8 cellular contexts compared by ENCODE assay signal in the genomic region with DNA sequence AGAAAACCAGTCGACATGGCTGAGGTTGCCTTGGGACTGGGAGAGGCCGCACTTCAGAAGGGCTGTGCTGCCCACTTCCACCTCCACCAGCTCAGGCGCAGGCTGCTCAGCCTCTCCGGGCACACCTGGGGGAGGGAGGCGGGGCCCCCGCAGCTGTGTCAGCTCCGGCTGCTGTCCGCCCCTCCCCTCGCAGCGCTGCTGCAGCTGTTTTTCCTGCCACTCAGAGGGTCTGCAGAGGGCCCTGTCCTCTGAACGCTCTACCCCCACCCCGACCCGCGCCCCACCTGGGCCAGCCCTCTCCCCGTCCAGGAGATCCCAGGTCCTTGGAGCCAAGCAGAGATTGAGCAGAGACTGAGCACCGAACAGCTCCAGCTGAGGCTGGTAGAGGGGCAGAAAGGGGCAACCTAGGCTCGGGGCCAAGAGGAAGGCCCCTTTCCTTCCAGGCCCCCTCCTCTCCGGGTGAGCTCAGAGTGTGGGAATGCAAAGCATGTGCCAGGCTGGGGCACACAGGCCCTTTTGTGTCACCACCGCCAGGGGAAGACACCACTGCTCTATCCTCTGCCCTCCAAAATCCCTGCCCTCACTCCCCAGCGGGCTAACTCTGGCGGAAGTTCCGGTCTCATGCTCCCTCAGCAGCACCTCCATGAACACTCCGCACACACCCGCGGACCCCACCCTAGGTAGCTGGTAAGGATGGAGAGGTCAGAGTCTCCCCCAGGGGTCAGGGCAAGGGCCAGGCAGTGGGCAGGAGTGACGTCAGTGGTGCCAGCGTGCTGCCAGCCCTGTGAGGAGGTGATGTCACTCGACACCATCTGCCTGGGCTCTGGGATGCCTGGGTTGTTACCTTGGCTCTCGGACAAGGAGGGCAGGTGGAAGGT. TPM values are rescaled to one million over a fixed set of nuclear protein-coding genes. Genes with fewer than 3 reads are reported as not detected.
DNase-seq lines count a peak whose midpoint lies in the region; ATAC-seq and TF ChIP-seq lines count a peak whose summit lies in the region.

No MANE protein-coding gene starts in this region.

- H3K4me3 ChIP-seq in HL-60 (replicated peaks; ENCODE audit: insufficient read depth, low read length), result peak overlapping the region; percentile 19

- H3K27ac Mint-ChIP-seq in stimulated activated naive CD8-positive, alpha-beta T cell treated with anti-CD3 and anti-CD28 coated beads, Interleukin-15, amount 100 ng/mL, for 72 hours, result peak overlapping the region; percentile 19 to 80

- peak; percentile 74 for ATAC-seq in stimulated activated naive CD8-positive, alpha-beta T cell treated with anti-CD3 and anti-CD28 coated beads, Interleukin-15, amount 100 ng/mL, for 72 hours
- ATAC-seq in HG02938 (IDR thresholded peaks at IDR 0.05; ENCODE audit: unreplicated experiment) (no peak), GM19023 (IDR thresholded peaks at IDR 0.05; ENCODE audit: unreplicated experiment) (no peak)

- peaks cover 39% of the 10 kb centered on the region for H3K27me3 ChIP-seq in HL-60 (ENCODE audit: insufficient read depth, poor library complexity, severe bottlenecking)

- H3K27ac ChIP-seq in HL-60 (replicated peaks) (no peak overlapping the region), VCaP (peak overlapping the region; percentile 78)

- no peaks in the 10 kb centered on the region for H3K9me3 Mint-ChIP-seq in stimulated activated naive CD8-positive, alpha-beta T cell treated with anti-CD3 and anti-CD28 coated beads, Interleukin-15, amount 100 ng/mL, for 72 hours

- H3K27me3 Mint-ChIP-seq in stimulated activated naive CD8-positive, alpha-beta T cell treated with anti-CD3 and anti-CD28 coated beads, Interleukin-15, amount 100 ng/mL, for 72 hours, result peaks cover 57% of the 10 kb centered on the region

- peak overlapping the region; percentile 80 to 88 for H3K4me3 Mint-ChIP-seq in stimulated activated naive CD8-positive, alpha-beta T cell treated with anti-CD3 and anti-CD28 coated beads, Interleukin-15, amount 100 ng/mL, for 72 hours

- DNase-seq in COLO668 (lab: John Stamatoyannopoulos, UW; ENCODE audit: unreplicated experiment) (peak; percentile 73), HL-60 (ENCODE audit: low read depth in 1 of 2, low spot score in 1 of 2) (no peak), dermis blood vessel endothelial cell (peak; percentile 60), lung microvascular endothelial cell (ENCODE audit: low read depth in 2 of 2) (peak; percentile 41 to 46)
- DNase-seq in stimulated activated naive CD8-positive, alpha-beta T cell treated with anti-CD3 and anti-CD28 coated beads, Interleukin-15, amount 100 ng/mL, for 72 hours, result peak; percentile 48 to 65

- peaks cover 48% of the 10 kb centered on the region for H3K4me1 Mint-ChIP-seq in stimulated activated naive CD8-positive, alpha-beta T cell treated with anti-CD3 and anti-CD28 coated beads, Interleukin-15, amount 100 ng/mL, for 72 hours

- no peak for TF ChIP-seq CTCF in HL-60 (IDR thresholded peaks at IDR 0.05; ENCODE audit: insufficient read depth, low read length)
- TF ChIP-seq CTCF in VCaP (conservative IDR thresholded peaks at IDR 0.05), result no peak

RNA-seq across cellular contexts. Expression of a gene that starts 1.6 kb away (rescaled TPM):
- total RNA-seq in dermis blood vessel endothelial cell (1,172 and 1,718 TPM in 2 replicates), lung microvascular endothelial cell (48.4 and 268 TPM in 2 replicates)

RNA-seq across cellular contexts. Expression of a gene that starts 18.9 kb away (rescaled TPM):
- total RNA-seq in dermis blood vessel endothelial cell (3.2 and 16.8 TPM in 2 replicates), lung microvascular endothelial cell (2.6 and 2.8 TPM in 2 replicates)

RNA-seq across cellular contexts. Expression of a gene that starts 25.3 kb away (rescaled TPM):
- total RNA-seq in dermis blood vessel endothelial cell (60.2 and 127 TPM in 2 replicates), lung microvascular endothelial cell (65.6 and 93.1 TPM in 2 replicates)

RNA-seq across cellular contexts. Expression of a gene that starts 31.1 kb away (rescaled TPM):
- total RNA-seq in dermis blood vessel endothelial cell (not detected in 2 replicates), lung microvascular endothelial cell (under 0.01 TPM in 1 of 2 replicates, not detected in the other)

Comparison
In these comparisons a context has a peak if more than half of its experiments do, and no peak if none do; other contexts are left out.
1. DNase-seq: peak in COLO668 (single experiment), dermis blood vessel endothelial cell (single experiment), lung microvascular endothelial cell (2 of 2) and stimulated activated naive CD8-positive, alpha-beta T cell treated with anti-CD3 and anti-CD28 coated beads, Interleukin-15, amount 100 ng/mL, for 72 hours (2 of 2); none in HL-60 (0 of 2).